ENCODE assay signal across 1 cellular context in the genomic region with DNA sequence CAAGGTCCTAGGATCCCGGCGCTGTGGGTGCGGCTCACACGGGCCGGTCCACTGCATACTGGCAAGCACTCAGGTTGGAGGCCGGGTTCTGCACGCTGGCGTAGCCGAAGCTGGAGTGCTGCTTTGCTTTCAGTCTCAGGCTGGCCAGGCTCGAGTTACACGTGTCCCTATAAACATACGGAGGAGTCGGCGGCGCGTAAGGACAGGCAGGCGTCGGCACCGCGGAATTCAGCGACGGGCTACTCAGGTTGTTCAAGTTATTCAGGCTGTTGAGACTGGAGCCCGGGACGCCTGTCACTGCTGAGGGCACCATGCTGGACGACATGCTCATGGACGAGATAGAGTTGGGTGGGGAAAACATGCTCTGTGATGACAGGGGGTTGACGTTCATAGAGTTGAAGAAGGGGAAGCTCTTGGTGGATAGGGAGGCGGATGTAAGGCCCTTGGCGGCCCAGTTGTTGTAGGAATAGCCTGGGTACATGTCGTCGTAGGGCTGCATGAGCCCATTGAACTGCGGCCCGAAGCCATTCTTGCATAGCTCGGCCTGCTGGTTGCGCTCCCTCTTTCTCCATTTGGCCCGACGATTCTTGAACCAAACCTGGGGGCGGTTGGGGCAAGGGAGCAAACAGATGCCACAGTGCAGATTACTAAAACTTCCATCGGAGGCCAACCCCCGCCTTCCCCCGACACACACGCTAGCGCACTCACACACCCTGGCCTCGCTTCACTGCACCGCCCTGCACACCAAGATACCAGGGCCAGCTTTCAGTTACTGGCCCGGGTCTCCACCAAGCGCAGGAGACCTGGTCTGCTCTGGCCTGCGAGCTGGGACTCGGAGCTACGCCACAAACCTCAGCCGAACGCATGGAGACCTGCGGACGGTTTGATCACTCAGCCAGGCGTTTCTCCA.
TF ChIP-seq lines count a peak whose summit lies in the region.

No MANE protein-coding gene starts in this region.

TF ChIP-seq in IMR-90, 13 proteins besides CTCF, POLR2A, EP300 and RAD21:
- TF ChIP-seq, protein P1, sequence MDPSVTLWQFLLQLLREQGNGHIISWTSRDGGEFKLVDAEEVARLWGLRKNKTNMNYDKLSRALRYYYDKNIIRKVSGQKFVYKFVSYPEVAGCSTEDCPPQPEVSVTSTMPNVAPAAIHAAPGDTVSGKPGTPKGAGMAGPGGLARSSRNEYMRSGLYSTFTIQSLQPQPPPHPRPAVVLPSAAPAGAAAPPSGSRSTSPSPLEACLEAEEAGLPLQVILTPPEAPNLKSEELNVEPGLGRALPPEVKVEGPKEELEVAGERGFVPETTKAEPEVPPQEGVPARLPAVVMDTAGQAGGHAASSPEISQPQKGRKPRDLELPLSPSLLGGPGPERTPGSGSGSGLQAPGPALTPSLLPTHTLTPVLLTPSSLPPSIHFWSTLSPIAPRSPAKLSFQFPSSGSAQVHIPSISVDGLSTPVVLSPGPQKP (IDR thresholded peaks at IDR 0.05; ENCODE audit: borderline replicate concordance, low read depth, low read length): no peak
